ENCODE assay signal across 10 cellular contexts in the genomic region with DNA sequence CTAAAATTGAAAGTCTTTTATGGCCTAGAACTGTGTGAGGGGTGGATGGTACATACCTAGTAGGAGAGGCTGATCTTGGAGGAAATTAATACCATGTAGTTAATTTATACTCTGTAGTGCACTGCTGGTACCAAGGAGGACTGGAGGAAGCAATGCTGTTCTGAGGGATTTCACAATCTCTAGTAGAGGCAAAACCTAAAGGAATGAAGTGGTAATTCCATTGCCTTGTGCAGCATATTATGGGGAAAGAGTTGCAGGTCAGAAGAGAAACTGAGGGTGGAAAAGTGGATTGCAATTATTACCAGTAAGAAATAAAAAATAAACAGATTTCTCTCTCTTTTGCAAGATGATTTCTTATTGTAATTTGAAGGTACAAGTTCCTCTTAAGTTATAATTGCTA. TPM values are rescaled to one million over a fixed set of nuclear protein-coding genes. Genes with fewer than 3 reads are reported as not detected.
DNase-seq lines count a peak whose midpoint lies in the region; ATAC-seq and TF ChIP-seq lines count a peak whose summit lies in the region.
"Had no signal": no experiment of that assay in that cellular context is flagged by ENCODE, and none has a peak within 500 bp of the region (broad histone marks: within the 10 kb centered on the region; RNA-seq: fewer than 3 reads in every experiment).

No MANE protein-coding gene starts in this region.

- no peaks in the 10 kb centered on the region for H3K27me3 ChIP-seq in CD4-positive, alpha-beta memory T cell (ENCODE audit: insufficient read depth, low read length)
- H3K27me3 ChIP-seq in HUES6 (ENCODE audit: control insufficient read depth, insufficient read depth, low read length) (no peaks in the 10 kb centered on the region), mesenchymal stem cell (ENCODE audit: control insufficient read depth in 1 of 2, insufficient read depth in 1 of 2, low read length in 2 of 2) (no peaks in the 10 kb centered on the region), suprapubic skin (no peaks in the 10 kb centered on the region), transverse colon (no peaks in the 10 kb centered on the region)

- H3K4me2 ChIP-seq in mesenchymal stem cell (ENCODE audit: low read length, poor library complexity, severe bottlenecking) = no peak overlapping the region

- TF ChIP-seq POLR2A in suprapubic skin (IDR thresholded peaks at IDR 0.05) (no peak), transverse colon (IDR thresholded peaks at IDR 0.05) (no peak)

- H3K4ac ChIP-seq in mesenchymal stem cell (ENCODE audit: low read depth in 1 of 2, low read length in 2 of 2) = no peak overlapping the region

- no peak overlapping the region for H2BK120ac ChIP-seq in mesenchymal stem cell (ENCODE audit: low read depth, low read length)

- no peak overlapping the region for H2AK5ac ChIP-seq in mesenchymal stem cell (ENCODE audit: low read length, severe bottlenecking)

- H3K27ac ChIP-seq in CD4-positive, alpha-beta memory T cell (ENCODE audit: low read depth, low read length) = no peak overlapping the region
- H3K27ac ChIP-seq in HUES6 (ENCODE audit: low read depth, low read length) (no peak overlapping the region), mesenchymal stem cell (ENCODE audit: low read length, poor library complexity, severe bottlenecking) (no peak overlapping the region), suprapubic skin (no peak overlapping the region), transverse colon (no peak overlapping the region)

- no peaks in the 10 kb centered on the region for H3K79me1 ChIP-seq in mesenchymal stem cell (replicated peaks; ENCODE audit: low read length, poor library complexity, severe bottlenecking)

- H3K9ac ChIP-seq in HUES6 (ENCODE audit: low read length) (no peak overlapping the region), mesenchymal stem cell (ENCODE audit: low read length) (peak overlapping the region; percentile 5)

- no peak overlapping the region for H3K18ac ChIP-seq in mesenchymal stem cell (ENCODE audit: low read depth in 1 of 2, low read length in 2 of 2)

- H3K36me3 Mint-ChIP-seq in CD4-positive, alpha-beta memory T cell = peaks cover 0 to 8% of the 10 kb centered on the region in 2 donors
- H3K36me3 Mint-ChIP-seq in activated naive CD8-positive, alpha-beta T cell treated with anti-CD3 and anti-CD28 coated beads, Interleukin-2, amount 10 ng/mL, durations not matched to agents 7 days and 5 days = peaks cover 4% of the 10 kb centered on the region

- CTCF ChIA-PET in CD4-positive, alpha-beta memory T cell (lab: Charles Lee; ENCODE audit: partially characterized antibody) = interaction anchor here (0.6 kb wide), 1 partner anchor 143 kb away, joined by 4 read pairs; no protein-coding TSS in a partner anchor

- intact Hi-C loops in CD4-positive, alpha-beta memory T cell (cut with micrococcal nuclease) = no loop called here
- intact Hi-C loops in transverse colon (cut with DNase I; ENCODE audit: low total_unique reads) = no loop called here
- intact Hi-C loops in cardiac septum (cut with DNase I) = no loop called here

- peaks cover 20 to 32% (median 25%) of the 10 kb centered on the region in 4 donors for H3K4me1 Mint-ChIP-seq in CD4-positive, alpha-beta memory T cell
- H3K4me1 Mint-ChIP-seq in activated naive CD8-positive, alpha-beta T cell treated with anti-CD3 and anti-CD28 coated beads, Interleukin-2, amount 10 ng/mL, durations not matched to agents 7 days and 5 days = peaks cover 19% of the 10 kb centered on the region

- H4K91ac ChIP-seq in mesenchymal stem cell (ENCODE audit: low read length) = no peak overlapping the region

- ATAC-seq in activated naive CD8-positive, alpha-beta T cell treated with anti-CD3 and anti-CD28 coated beads, Interleukin-2, amount 10 ng/mL, durations not matched to agents 7 days and 5 days (ENCODE audit: low read depth) = no peak

- no peak overlapping the region for H3K23ac ChIP-seq in mesenchymal stem cell (ENCODE audit: low read length in 2 of 2)

- POLR2A ChIA-PET in CD4-positive, alpha-beta memory T cell (lab: Charles Lee; ENCODE audit: partially characterized antibody) = no interaction called here
- POLR2A ChIA-PET in activated naive CD8-positive, alpha-beta T cell treated with anti-CD3 and anti-CD28 coated beads, Interleukin-2, amount 10 ng/mL, durations not matched to agents 7 days and 5 days (lab: Charles Lee) = no interaction called here

- H3K27me3 Mint-ChIP-seq in CD4-positive, alpha-beta memory T cell = no peaks in the 10 kb centered on the region
- peaks cover 4% of the 10 kb centered on the region for H3K27me3 Mint-ChIP-seq in activated naive CD8-positive, alpha-beta T cell treated with anti-CD3 and anti-CD28 coated beads, Interleukin-2, amount 10 ng/mL, durations not matched to agents 7 days and 5 days

- no peak overlapping the region for H2BK12ac ChIP-seq in mesenchymal stem cell (ENCODE audit: low read length in 2 of 2)

- in situ Hi-C loops in transverse colon (cut with MboI; ENCODE audit: low pct_ligation_motif_present in 1 of 4, low pct_unique_long_range_greater_than_20kb in 1 of 4, low sequenced_read_pairs in 3 of 4) = no loop called here

- TF ChIP-seq CTCF in suprapubic skin (IDR thresholded peaks at IDR 0.05) (no peak), transverse colon (IDR thresholded peaks at IDR 0.05) (no peak)

- no peak overlapping the region for H2BK15ac ChIP-seq in mesenchymal stem cell (ENCODE audit: low read depth, poor library complexity, severe bottlenecking)

- no peak overlapping the region for H2AFZ ChIP-seq in mesenchymal stem cell (ENCODE audit: low read depth, low read length)

- H3K36me3 ChIP-seq in CD4-positive, alpha-beta memory T cell (ENCODE audit: insufficient read depth, low read length) = no peaks in the 10 kb centered on the region
- H3K36me3 ChIP-seq in HUES6 (ENCODE audit: control insufficient read depth, insufficient read depth, low read length) = peaks cover 5% of the 10 kb centered on the region; the same call in 1 of the 2 replicates
- H3K36me3 ChIP-seq in mesenchymal stem cell (ENCODE audit: control insufficient read depth in 1 of 2, insufficient read depth in 2 of 2, low read depth in 1 of 2, low read length in 2 of 2) = no peaks in the 10 kb centered on the region
- no peaks in the 10 kb centered on the region for H3K36me3 ChIP-seq in suprapubic skin
- H3K36me3 ChIP-seq in transverse colon = no peaks in the 10 kb centered on the region

- no peak overlapping the region for H3K4me3 ChIP-seq in CD4-positive, alpha-beta memory T cell (ENCODE audit: low read length in 2 of 2)
- H3K4me3 ChIP-seq in HUES6 (ENCODE audit: low read depth, low read length) (peak overlapping the region; percentile 88), mesenchymal stem cell (ENCODE audit: insufficient read depth in 1 of 2, low read depth in 1 of 2, low read length in 2 of 2) (peak overlapping the region in 1 of 2 experiments; percentile 83), suprapubic skin (no peak overlapping the region), transverse colon (no peak overlapping the region)

- H3K4me1 ChIP-seq in CD4-positive, alpha-beta memory T cell (ENCODE audit: insufficient read depth, low read length) = peaks cover 21% of the 10 kb centered on the region
- H3K4me1 ChIP-seq in HUES6 (ENCODE audit: control insufficient read depth, insufficient read depth, low read length) (peaks cover 10% of the 10 kb centered on the region), mesenchymal stem cell (ENCODE audit: control insufficient read depth, insufficient read depth, low read depth, low read length) (no peaks in the 10 kb centered on the region), suprapubic skin (peaks cover 17% of the 10 kb centered on the region), transverse colon (peaks cover 0 to 30% (median 12%) of the 10 kb centered on the region in 4 donors)

- DNase-seq in CD4-positive, alpha-beta memory T cell = no peak
- no peak for DNase-seq in activated naive CD8-positive, alpha-beta T cell treated with anti-CD3 and anti-CD28 coated beads, Interleukin-2, amount 10 ng/mL, durations not matched to agents 7 days and 5 days
- peak; percentile 70 for DNase-seq in mesenchymal stem cell
- no peak for DNase-seq in SK-N-DZ (ENCODE audit: low spot score)
- DNase-seq in suprapubic skin (ENCODE audit: low spot score in 2 of 2) = no peak
- DNase-seq in transverse colon = no peak
- DNase-seq in cardiac septum (ENCODE audit: low spot score) = no peak
- DNase-seq: activated CD4-positive, alpha-beta T cell treated with anti-CD3 and anti-CD28 coated beads for 1 hour; NCI-H446 had no signal

- no peak overlapping the region for H2BK5ac ChIP-seq in mesenchymal stem cell (ENCODE audit: low read depth, low read length, poor library complexity, severe bottlenecking)

- H3K27ac Mint-ChIP-seq in CD4-positive, alpha-beta memory T cell = peak overlapping the region in 1 of 7 donors; percentile 32
- H3K27ac Mint-ChIP-seq in activated naive CD8-positive, alpha-beta T cell treated with anti-CD3 and anti-CD28 coated beads, Interleukin-2, amount 10 ng/mL, durations not matched to agents 7 days and 5 days = no peak overlapping the region

- no peak overlapping the region for H3K14ac ChIP-seq in mesenchymal stem cell (ENCODE audit: low read length in 2 of 2)

- H3K9me3 Mint-ChIP-seq in CD4-positive, alpha-beta memory T cell = peaks cover 0 to 2% (median 0%) of the 10 kb centered on the region in 8 donors
- H3K9me3 Mint-ChIP-seq in activated naive CD8-positive, alpha-beta T cell treated with anti-CD3 and anti-CD28 coated beads, Interleukin-2, amount 10 ng/mL, durations not matched to agents 7 days and 5 days = no peaks in the 10 kb centered on the region

- no peak for TF ChIP-seq EP300 in suprapubic skin (IDR thresholded peaks at IDR 0.05)
- TF ChIP-seq EP300 in transverse colon (IDR thresholded peaks at IDR 0.05; ENCODE audit: low read depth) = no peak

- no peak overlapping the region for H4K8ac ChIP-seq in mesenchymal stem cell (ENCODE audit: low read length)

- peak overlapping the region in 7 of 8 donors; percentile 5 to 91 (median 85) for H3K4me3 Mint-ChIP-seq in CD4-positive, alpha-beta memory T cell
- H3K4me3 Mint-ChIP-seq in activated naive CD8-positive, alpha-beta T cell treated with anti-CD3 and anti-CD28 coated beads, Interleukin-2, amount 10 ng/mL, durations not matched to agents 7 days and 5 days = peak overlapping the region; percentile 90

- no peaks in the 10 kb centered on the region for H3K9me3 ChIP-seq in CD4-positive, alpha-beta memory T cell (ENCODE audit: control insufficient read depth in 1 of 2, low read length in 2 of 2)
- H3K9me3 ChIP-seq in HUES6 (ENCODE audit: control insufficient read depth, insufficient read depth, low read depth, low read length) = no peaks in the 10 kb centered on the region
- H3K9me3 ChIP-seq in mesenchymal stem cell (ENCODE audit: control insufficient read depth, low read length) = no peaks in the 10 kb centered on the region
- H3K9me3 ChIP-seq in suprapubic skin = no peaks in the 10 kb centered on the region
- no peaks in the 10 kb centered on the region for H3K9me3 ChIP-seq in transverse colon

RNA-seq across cellular contexts. Expression of a gene that starts 2.2 kb away (rescaled TPM):
- total RNA-seq in CD4-positive, alpha-beta memory T cell = 10 to 100 TPM; 30.6 to 39.1 TPM
- 10 to 100 TPM; 19.7 to 22.0 TPM for polyA plus RNA-seq in CD4-positive, alpha-beta memory T cell
- 10 to 100 TPM; 39.9 to 44.6 TPM for total RNA-seq in activated naive CD8-positive, alpha-beta T cell treated with anti-CD3 and anti-CD28 coated beads, Interleukin-2, amount 10 ng/mL, durations not matched to agents 7 days and 5 days
- 56.8 TPM for polyA plus RNA-seq in mesenchymal stem cell (2013, experiment 1 of 2)
- 54.3 TPM for polyA plus RNA-seq in mesenchymal stem cell (2013, experiment 2 of 2)
- polyA plus RNA-seq in SK-N-DZ (2014; cell fraction: cytosol; rRNA removed) = 68.4 and 77.9 TPM in 2 replicates
- 45.3 and 49.1 TPM in 2 replicates for polyA plus RNA-seq in SK-N-DZ (2014; cell fraction: nucleus; rRNA removed)
- 10 to 100 TPM; 10.1 to 28.4 (median 22.0) TPM for total RNA-seq in suprapubic skin
- 10 to 100 TPM in 3 of 4 donors, 1 to 10 TPM in 1; 9.8 to 69.6 (median 17.8) TPM for total RNA-seq in transverse colon
- total RNA-seq in cardiac septum = 91.7 TPM
